In genomic region chr12:23729354-23729753, GRCh38 we compare ENCODE assay signal across 28 cellular contexts.
DNase-seq lines count a peak whose midpoint lies in the region.
"Had no signal": no experiment of that assay in that cellular context is flagged by ENCODE, and none has a peak within 500 bp of the region (broad histone marks: within the 10 kb centered on the region; RNA-seq: fewer than 3 reads in every experiment).

No MANE protein-coding gene starts in this region.

- DNase-seq in AG08396 (ENCODE audit: low spot score) (peak; percentile 8), amniotic epithelial cell (ENCODE audit: low read depth) (peak; percentile 1), fibroblast of gingiva (ENCODE audit: low read depth) (peak; percentile 3), kidney tubule cell (ENCODE audit: low spot score) (peak; percentile 77), NCI-H524 (lab: John Stamatoyannopoulos, UW) (no peak), CD1c-positive myeloid dendritic cell (ENCODE audit: extremely low spot score) (no peak), NCI-H446 (lab: John Stamatoyannopoulos, UW) (no peak), SW480 (ENCODE audit: low spot score) (no peak)
- DNase-seq: activated CD4-positive, alpha-beta T cell treated with anti-CD3 and anti-CD28 coated beads for 4 hours; activated naive CD4-positive, alpha-beta T cell treated with anti-CD3 and anti-CD28 coated beads, Interleukin-2, amount 50 U/mL, for 16 hours; activated T-cell treated with anti-CD3 and anti-CD28 coated beads for 4 hours; AML-193; amniotic stem cell; CD4-positive, alpha-beta T cell; effector CD4-positive, alpha-beta T cell; foreskin fibroblast; Kasumi-1; left cardiac atrium; MV-4-11; NCI-H1436; NCI-H2081; NCI-H226; NCI-H748 treated with DMSO at 0.1 percent for 48 hours; SHP77 treated with DMSO at 0.1 percent for 48 hours; stimulated activated naive CD8-positive, alpha-beta T cell treated with anti-CD3 and anti-CD28 coated beads, Interleukin-15, Interleukin-2, amounts not matched to agents 100 U/mL and 50 U/mL, for 24 hours; T-helper 9 cell; testis; WERI-Rb-1 had no signal

Comparison
In these comparisons a context has a peak if more than half of its experiments do, and no peak if none do; other contexts are left out.
1. DNase-seq: peak in AG08396 (single experiment), amniotic epithelial cell (single experiment), fibroblast of gingiva (single experiment) and kidney tubule cell (single experiment); none in NCI-H524 (0 of 2), CD1c-positive myeloid dendritic cell (single experiment), NCI-H446 (0 of 2) and SW480 (single experiment).